26 cellular contexts compared by ENCODE assay signal in the genomic region with DNA sequence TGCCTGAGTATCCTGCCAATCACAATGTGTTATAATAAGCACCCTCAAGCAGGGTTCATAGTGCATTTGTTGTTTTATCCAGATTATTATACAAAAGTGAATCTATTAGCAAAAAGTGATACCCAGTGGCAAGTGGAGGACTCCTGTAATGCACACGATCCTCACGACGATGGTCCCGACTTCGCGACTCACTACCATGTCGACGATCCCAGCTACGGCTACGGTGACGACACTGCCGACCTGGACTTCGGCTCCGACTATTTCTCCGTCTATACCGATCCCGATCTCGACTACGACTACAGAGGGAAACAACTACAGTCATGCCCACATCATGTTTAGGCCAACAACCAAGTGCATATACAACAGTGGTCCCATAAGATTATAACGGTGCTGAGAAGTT. TPM values are rescaled to one million over a fixed set of nuclear protein-coding genes. Genes with fewer than 3 reads are reported as not detected.
DNase-seq lines count a peak whose midpoint lies in the region; ATAC-seq, FAIRE-seq and TF ChIP-seq lines count a peak whose summit lies in the region.
"Had no signal": no experiment of that assay in that cellular context is flagged by ENCODE, and none has a peak within 500 bp of the region (broad histone marks: within the 10 kb centered on the region; RNA-seq: fewer than 3 reads in every experiment).

No MANE protein-coding gene starts in this region.

- SMC1A ChIA-PET in GM12878 (lab: Charles Lee; ENCODE audit: uncharacterized antibody, unreplicated experiment) = no interaction called here

- POLR2A ChIA-PET in GM12878 (lab: Charles Lee) = no interaction called here

- H3K18ac ChIP-seq in trophoblast cell (ENCODE audit: low read length) = no peak overlapping the region

- H3K14ac ChIP-seq in trophoblast cell (ENCODE audit: low read length) = no peak overlapping the region

- H3K27ac ChIP-seq in GM12878 (ENCODE audit: control insufficient read depth, insufficient read depth) = no peak overlapping the region
- no peak overlapping the region for H3K27ac ChIP-seq in trophoblast cell (ENCODE audit: low read depth, low read length)
- H3K27ac ChIP-seq: BLaER1 had no signal

- H3K36me3 ChIP-seq in GM12878 (ENCODE audit: control insufficient read depth in 2 of 2, insufficient read depth in 2 of 2, low read length in 1 of 2) = peaks cover 22 to 36% of the 10 kb centered on the region in 2 experiments
- H3K36me3 ChIP-seq in trophoblast cell (ENCODE audit: control insufficient read depth in 1 of 2, insufficient read depth in 2 of 2, low read length in 2 of 2) = peaks cover 54 to 73% of the 10 kb centered on the region in 2 experiments

- H2BK120ac ChIP-seq in trophoblast cell (ENCODE audit: insufficient read depth, low read length, poor library complexity) = no peak overlapping the region

- H3K4me1 ChIP-seq in GM12878 (ENCODE audit: control insufficient read depth, insufficient read depth, low read length) (no peaks in the 10 kb centered on the region), trophoblast cell (ENCODE audit: control insufficient read depth in 1 of 2, insufficient read depth in 2 of 2, low read length in 2 of 2) (no peaks in the 10 kb centered on the region)
- H3K4me1 ChIP-seq: BE2C had no signal

- peaks cover 70% of the 10 kb centered on the region for H3K36me3 Mint-ChIP-seq in Calu3 (ENCODE audit: insufficient read depth, unreplicated experiment)

- no peak overlapping the region for H2AFZ ChIP-seq in GM12878 (ENCODE audit: control insufficient read depth, low read depth, low read length)
- H2AFZ ChIP-seq in trophoblast cell (ENCODE audit: insufficient read depth, low read length, poor library complexity) = no peak overlapping the region

- CTCF ChIA-PET in Calu3 (lab: Charles Lee) (no interaction called here), GM12878 (lab: Yijun Ruan, JAX) (interaction anchor here (0.6 kb wide), 1 partner anchor 86 kb away, joined by 3 read pairs; no protein-coding TSS in a partner anchor)

- H2BK5ac ChIP-seq in trophoblast cell (ENCODE audit: low read depth, low read length, poor library complexity) = no peak overlapping the region

- H4K12ac ChIP-seq in trophoblast cell (ENCODE audit: low read depth, low read length) = no peak overlapping the region

- H3K79me2 ChIP-seq in GM12878 (ENCODE audit: control insufficient read depth, insufficient read depth, low read length) = no peaks in the 10 kb centered on the region; the same call in 1 of the 2 replicates
- H3K79me2 ChIP-seq in trophoblast cell (ENCODE audit: control insufficient read depth, insufficient read depth, low read length, poor library complexity) = no peaks in the 10 kb centered on the region

- H3K9me3 ChIP-seq in GM12878 (replicated peaks; ENCODE audit: control insufficient read depth, insufficient read depth, low read length) (no peaks in the 10 kb centered on the region), trophoblast cell (ENCODE audit: insufficient read depth, low read depth, low read length) (peaks cover 2% of the 10 kb centered on the region)
- H3K9me3 ChIP-seq: BE2C, BLaER1 had no signal

- H4K91ac ChIP-seq in trophoblast cell (ENCODE audit: low read depth, low read length) = no peak overlapping the region

- H3K4me3 Mint-ChIP-seq in Calu3 (ENCODE audit: low read depth, unreplicated experiment) = no peak overlapping the region
- H3K4me3 Mint-ChIP-seq: CD8-positive, alpha-beta memory T cell had no signal

- no peak overlapping the region for H3K4ac ChIP-seq in trophoblast cell (ENCODE audit: low read depth, low read length)

- ATAC-seq in GM12878 (no peak), GM21619 (IDR thresholded peaks at IDR 0.05; ENCODE audit: unreplicated experiment) (no peak)

- no peak for TF ChIP-seq RAD21 in GM12878 (IDR thresholded peaks at IDR 0.05; ENCODE audit: insufficient read depth, low read depth, low read length)

- in situ Hi-C loops in GM12878 (cut with MboI) = no loop called here

- H3K9ac ChIP-seq in GM12878 (ENCODE audit: control insufficient read depth, insufficient read depth, low read length) = no peak overlapping the region
- H3K9ac ChIP-seq in trophoblast cell (ENCODE audit: low read length) = peak overlapping the region; percentile 3
- H3K9ac ChIP-seq: BLaER1 had no signal

- no peaks in the 10 kb centered on the region for H3K4me1 Mint-ChIP-seq in Calu3 (ENCODE audit: low read depth, unreplicated experiment)

- H3K27me3 ChIP-seq in GM12878 (replicated peaks in 1 of 2; ENCODE audit: control insufficient read depth in 2 of 2, insufficient read depth in 2 of 2, low read length in 1 of 2) = no peaks in the 10 kb centered on the region
- H3K27me3 ChIP-seq in trophoblast cell (ENCODE audit: insufficient read depth, low read length) = no peaks in the 10 kb centered on the region
- H3K27me3 ChIP-seq: BE2C, BLaER1 had no signal

- RAD21 ChIA-PET in GM12878 (lab: Charles Lee; ENCODE audit: unreplicated experiment) = no interaction called here

- no peak for TF ChIP-seq EP300 in GM12878 (IDR thresholded peaks at IDR 0.05; ENCODE audit: borderline replicate concordance in 1 of 2, control insufficient read depth in 1 of 2, low read depth in 2 of 2, low read length in 2 of 2)

- TF ChIP-seq POLR2A in GM12878 (IDR thresholded peaks at IDR 0.05; ENCODE audit: low read depth, low read length) = peak; percentile 39; the same call in 1 of the 2 replicates

- H4K20me1 ChIP-seq in GM12878 (ENCODE audit: control insufficient read depth, insufficient read depth) = no peaks in the 10 kb centered on the region

- TF ChIP-seq CTCF in Calu3 (IDR thresholded peaks at IDR 0.05; ENCODE audit: unreplicated experiment) (no peak), GM12878 (IDR thresholded peaks at IDR 0.05 in 2 of 3, conservative IDR thresholded peaks at IDR 0.05 in 1 of 3; ENCODE audit: control insufficient read depth in 2 of 3, extremely low read depth in 1 of 3, insufficient read depth in 1 of 3, low read depth in 3 of 3, low read length in 3 of 3) (no peak)

- H4K8ac ChIP-seq in trophoblast cell (ENCODE audit: low read depth, low read length) = no peak overlapping the region

- H3K4me2 ChIP-seq in GM12878 (ENCODE audit: control insufficient read depth, insufficient read depth) (no peak overlapping the region), trophoblast cell (ENCODE audit: low read length) (no peak overlapping the region)
- H3K4me2 ChIP-seq: BLaER1 had no signal

- H3K27ac Mint-ChIP-seq in Calu3 (ENCODE audit: unreplicated experiment) = peak overlapping the region; percentile 45

- intact Hi-C loops in Calu3 (cut with micrococcal nuclease; ENCODE audit: unreplicated experiment) = no loop called here
- intact Hi-C loops in GM12878 (cut with micrococcal nuclease; ENCODE audit: unreplicated experiment) = no loop called here

- H3K23ac ChIP-seq in trophoblast cell (ENCODE audit: low read length) = no peak overlapping the region

- no peak for FAIRE-seq in GM12878 (lab: Jason Lieb, UNC)
- FAIRE-seq: A204.1, D721Med, GM12891, GM19239 had no signal

- no peaks in the 10 kb centered on the region for H3K9me3 Mint-ChIP-seq in Calu3 (ENCODE audit: low read depth, unreplicated experiment)
- H3K9me3 Mint-ChIP-seq: CD14-positive monocyte; CD4-positive, alpha-beta memory T cell; CD4-positive, CD25-positive, alpha-beta regulatory T cell; CD8-positive, alpha-beta memory T cell had no signal

- no peak overlapping the region for H2AK5ac ChIP-seq in trophoblast cell (ENCODE audit: low read length)

- DNase-seq in Calu3 (no peak), GM12878 (ENCODE audit: low read depth, low spot score) (no peak), trophoblast cell (no peak), NOMO-1 (lab: John Stamatoyannopoulos, UW; ENCODE audit: unreplicated experiment in 2 of 2) (no peak), DMS53 treated with DMSO at 0.1 percent for 48 hours (lab: John Stamatoyannopoulos, UW; ENCODE audit: unreplicated experiment) (no peak)
- DNase-seq: 8988T; ACHN; BE2C; C1 segment of cervical spinal cord; CD4-positive, alpha-beta memory T cell; CD4-positive, CD25-positive, alpha-beta regulatory T cell; CD8-positive, alpha-beta memory T cell; COR-L47; DMS79; DND-41; EL; GDM1 had no signal

- H3K79me1 ChIP-seq in trophoblast cell (ENCODE audit: low read length) = no peaks in the 10 kb centered on the region

- BruUV-seq in Calu3 (replicated peaks; lab: Mats Ljungman, UMichigan) = no TSS peak
- BruUV-seq in GM12878 (replicated peaks; lab: Mats Ljungman, UMichigan) = no TSS peak

- no peak overlapping the region for H2BK12ac ChIP-seq in trophoblast cell (ENCODE audit: low read length)

- H3K4me3 ChIP-seq in GM12878 (no peak overlapping the region), trophoblast cell (ENCODE audit: low read depth, low read length) (no peak overlapping the region)
- H3K4me3 ChIP-seq: BLaER1 had no signal

- 98% methylated on average over 20 of the region's 20 CpGs for WGBS in GM12878 (ENCODE audit: insufficient coverage, insufficient replicate concordance, low lambda C conversion rate, missing lambda C conversion rate)
- no CpG with 5 or more reads among the region's 20 CpGs for WGBS in trophoblast cell (ENCODE audit: extremely low coverage, insufficient coverage, insufficient read length)

- H3K27me3 Mint-ChIP-seq in Calu3 (ENCODE audit: unreplicated experiment) = no peaks in the 10 kb centered on the region
- H3K27me3 Mint-ChIP-seq: CD4-positive, alpha-beta memory T cell; CD4-positive, CD25-positive, alpha-beta regulatory T cell; CD8-positive, alpha-beta memory T cell had no signal

RNA-seq across cellular contexts. Expression of gene RBM23, which starts 12.9 kb away (rescaled TPM):
- total RNA-seq in Calu3 (2022) (65.3 and 70.9 TPM in 2 replicates), GM12878 (2014; rRNA removed) (54.0 and 63.9 TPM in 2 replicates), GM12878 (2014; rRNA removed; fragmentation: Illumina TruSeq; extraction: Trizol) (55.1 and 55.6 TPM in 2 replicates), GM12878 (2021) (61.4 and 66.1 TPM in 2 replicates)
- total RNA-seq in GM12878 (2013; cell fraction: nucleolus; rRNA removed) = 86.0 and 99.3 TPM in 2 replicates
- 38.1 TPM for polyA plus RNA-seq in GM12878 (2011; ENCODE audit: low read depth)
- polyA plus RNA-seq in GM12878 (2011; rRNA removed) (72.6 and 75.2 TPM in 2 replicates), GM12878 (2014; fragmentation: Illumina TruSeq; extraction: Trizol) (70.4 and 72.4 TPM in 2 replicates), GM12878 (2014; fragmentation: Nextera tagmentation; extraction: Ambion mirVana) (10 to 100 TPM; 60.7 to 65.7 TPM), GM12878 (2014; rRNA removed) (52.9 and 55.0 TPM in 2 replicates), GM12878 (2016; fragmentation: Nextera tagmentation; extraction: Ambion mirVana) (10 to 100 TPM; 60.5 to 61.9 TPM)
- polyA plus RNA-seq in GM12878 (2011; cell fraction: cytosol; rRNA removed) = 75.3 and 79.2 TPM in 2 replicates
- 84.1 and 96.7 TPM in 2 replicates for polyA plus RNA-seq in GM12878 (2011; cell fraction: nucleus; rRNA removed)
- polyA plus RNA-seq in GM12878 (2012) = 28.1 and 30.3 TPM in 2 replicates
- polyA minus RNA-seq in GM12878 (2011; rRNA and poly(A)+ RNA removed) = 88.0 and 92.9 TPM in 2 replicates
- polyA minus RNA-seq in GM12878 (2011; cell fraction: cytosol; rRNA and poly(A)+ RNA removed) = 33.0 and 43.8 TPM in 2 replicates
- 27.3 and 65.8 TPM in 2 replicates for polyA minus RNA-seq in GM12878 (2011; cell fraction: nucleus; rRNA and poly(A)+ RNA removed)
- polyA plus RNA-seq in trophoblast cell (2013) = 58.8 and 61.4 TPM in 2 replicates

RNA-seq across cellular contexts. Expression of gene REM2, which starts 23.1 kb away (rescaled TPM):
- total RNA-seq in Calu3 (2022) (0.85 and 1.0 TPM in 2 replicates), GM12878 (2014; rRNA removed) (0.87 and 1.2 TPM in 2 replicates), GM12878 (2014; rRNA removed; fragmentation: Illumina TruSeq; extraction: Trizol) (0.27 and 0.37 TPM in 2 replicates), GM12878 (2021) (0.66 and 0.69 TPM in 2 replicates)
- total RNA-seq in GM12878 (2013; cell fraction: nucleolus; rRNA removed) = 3.3 and 4.7 TPM in 2 replicates
- 0.84 TPM for polyA plus RNA-seq in GM12878 (2011; ENCODE audit: low read depth)
- polyA plus RNA-seq in GM12878 (2011; rRNA removed) (0.69 and 1.1 TPM in 2 replicates), GM12878 (2014; fragmentation: Illumina TruSeq; extraction: Trizol) (0.17 and 0.66 TPM in 2 replicates), GM12878 (2014; fragmentation: Nextera tagmentation; extraction: Ambion mirVana) (1 to 10 TPM in 1 of 2 experiments, under 1 TPM in 1; 0.68 to 1.3 TPM), GM12878 (2014; rRNA removed) (1.3 and 1.5 TPM in 2 replicates), GM12878 (2016; fragmentation: Nextera tagmentation; extraction: Ambion mirVana) (1 to 10 TPM in 1 of 2 experiments, under 1 TPM in 1; 0.97 to 1.5 TPM)
- 0.59 and 0.61 TPM in 2 replicates for polyA plus RNA-seq in GM12878 (2011; cell fraction: cytosol; rRNA removed)
- polyA plus RNA-seq in GM12878 (2011; cell fraction: nucleus; rRNA removed) = 1.9 and 2.3 TPM in 2 replicates
- 0.94 and 1.6 TPM in 2 replicates for polyA plus RNA-seq in GM12878 (2012)
- polyA minus RNA-seq in GM12878 (2011; rRNA and poly(A)+ RNA removed) = 0.88 and 1.6 TPM in 2 replicates
- 0.94 TPM in 2 replicates for polyA minus RNA-seq in GM12878 (2011; cell fraction: cytosol; rRNA and poly(A)+ RNA removed)
- 2.4 and 2.8 TPM in 2 replicates for polyA minus RNA-seq in GM12878 (2011; cell fraction: nucleus; rRNA and poly(A)+ RNA removed)
- 0.72 and 0.82 TPM in 2 replicates for polyA plus RNA-seq in trophoblast cell (2013)
- total RNA-seq: A673, G401 had no signal
- polyA plus RNA-seq: CD14-positive monocyte had no signal

RNA-seq across cellular contexts. Expression of gene PRMT5, which starts 23.1 kb away (rescaled TPM):
- 101 and 113 TPM in 2 replicates for total RNA-seq in Calu3 (2022)
- 38.4 and 43.2 TPM in 2 replicates for total RNA-seq in GM12878 (2013; cell fraction: nucleolus; rRNA removed)
- total RNA-seq in GM12878 (2014; rRNA removed) = 96.2 and 106 TPM in 2 replicates
- 103 and 113 TPM in 2 replicates for total RNA-seq in GM12878 (2014; rRNA removed; fragmentation: Illumina TruSeq; extraction: Trizol)
- total RNA-seq in GM12878 (2021) = 105 and 115 TPM in 2 replicates
- 71.5 TPM for polyA plus RNA-seq in GM12878 (2011; ENCODE audit: low read depth)
- polyA plus RNA-seq in GM12878 (2011; rRNA removed) = 175 and 221 TPM in 2 replicates
- 284 and 348 TPM in 2 replicates for polyA plus RNA-seq in GM12878 (2011; cell fraction: cytosol; rRNA removed)
- polyA plus RNA-seq in GM12878 (2011; cell fraction: nucleus; rRNA removed) = 231 and 240 TPM in 2 replicates
- 53.0 and 76.1 TPM in 2 replicates for polyA plus RNA-seq in GM12878 (2012)
- 125 and 129 TPM in 2 replicates for polyA plus RNA-seq in GM12878 (2014; fragmentation: Illumina TruSeq; extraction: Trizol)
- polyA plus RNA-seq in GM12878 (2014; fragmentation: Nextera tagmentation; extraction: Ambion mirVana) = 10 to 100 TPM; 54.3 to 71.6 TPM
- 106 and 118 TPM in 2 replicates for polyA plus RNA-seq in GM12878 (2014; rRNA removed)
- polyA plus RNA-seq in GM12878 (2016; fragmentation: Nextera tagmentation; extraction: Ambion mirVana) = 100 to 1,000 TPM; 175 to 195 TPM
- 257 and 258 TPM in 2 replicates for polyA minus RNA-seq in GM12878 (2011; rRNA and poly(A)+ RNA removed)
- polyA minus RNA-seq in GM12878 (2011; cell fraction: cytosol; rRNA and poly(A)+ RNA removed) = 104 and 113 TPM in 2 replicates
- polyA minus RNA-seq in GM12878 (2011; cell fraction: nucleus; rRNA and poly(A)+ RNA removed) = 50.1 and 66.8 TPM in 2 replicates
- 58.2 and 61.0 TPM in 2 replicates for polyA plus RNA-seq in trophoblast cell (2013)

RNA-seq across cellular contexts. Expression of gene LRP10, which starts 34.5 kb away (rescaled TPM):
- total RNA-seq in Calu3 (2022) (112 and 121 TPM in 2 replicates), GM12878 (2014; rRNA removed) (16.7 and 17.8 TPM in 2 replicates), GM12878 (2014; rRNA removed; fragmentation: Illumina TruSeq; extraction: Trizol) (10.5 and 13.5 TPM in 2 replicates), GM12878 (2021) (51.5 and 56.9 TPM in 2 replicates)
- 43.0 and 46.7 TPM in 2 replicates for total RNA-seq in GM12878 (2013; cell fraction: nucleolus; rRNA removed)
- polyA plus RNA-seq in GM12878 (2011; ENCODE audit: low read depth) = 23.9 TPM
- polyA plus RNA-seq in GM12878 (2011; rRNA removed) (7.9 and 20.4 TPM in 2 replicates), GM12878 (2014; fragmentation: Illumina TruSeq; extraction: Trizol) (8.3 and 24.5 TPM in 2 replicates), GM12878 (2014; fragmentation: Nextera tagmentation; extraction: Ambion mirVana) (1 to 10 TPM; 3.0 TPM), GM12878 (2014; rRNA removed) (21.4 and 23.0 TPM in 2 replicates), GM12878 (2016; fragmentation: Nextera tagmentation; extraction: Ambion mirVana) (10 to 100 TPM; 43.8 to 53.7 TPM)
- 30.1 and 31.1 TPM in 2 replicates for polyA plus RNA-seq in GM12878 (2011; cell fraction: cytosol; rRNA removed)
- 57.3 and 57.9 TPM in 2 replicates for polyA plus RNA-seq in GM12878 (2011; cell fraction: nucleus; rRNA removed)
- 47.1 and 60.2 TPM in 2 replicates for polyA plus RNA-seq in GM12878 (2012)
- 43.4 and 68.8 TPM in 2 replicates for polyA minus RNA-seq in GM12878 (2011; rRNA and poly(A)+ RNA removed)
- polyA minus RNA-seq in GM12878 (2011; cell fraction: cytosol; rRNA and poly(A)+ RNA removed) = 30.1 and 34.1 TPM in 2 replicates
- polyA minus RNA-seq in GM12878 (2011; cell fraction: nucleus; rRNA and poly(A)+ RNA removed) = 24.3 and 36.3 TPM in 2 replicates
- 32.8 and 36.9 TPM in 2 replicates for polyA plus RNA-seq in trophoblast cell (2013)

RNA-seq across cellular contexts. Expression of gene HAUS4, which starts 50.8 kb away (rescaled TPM):
- total RNA-seq in Calu3 (2022) = 30.4 and 32.1 TPM in 2 replicates
- total RNA-seq in GM12878 (2013; cell fraction: nucleolus; rRNA removed) = 46.0 and 58.5 TPM in 2 replicates
- 71.8 and 84.5 TPM in 2 replicates for total RNA-seq in GM12878 (2014; rRNA removed)
- total RNA-seq in GM12878 (2014; rRNA removed; fragmentation: Illumina TruSeq; extraction: Trizol) = 57.1 and 59.5 TPM in 2 replicates
- total RNA-seq in GM12878 (2021) = 58.8 and 60.4 TPM in 2 replicates
- 32.7 TPM for polyA plus RNA-seq in GM12878 (2011; ENCODE audit: low read depth)
- polyA plus RNA-seq in GM12878 (2011; rRNA removed) = 77.0 and 98.3 TPM in 2 replicates
- polyA plus RNA-seq in GM12878 (2011; cell fraction: cytosol; rRNA removed) = 60.2 and 60.8 TPM in 2 replicates
- polyA plus RNA-seq in GM12878 (2011; cell fraction: nucleus; rRNA removed) = 62.2 and 82.8 TPM in 2 replicates
- polyA plus RNA-seq in GM12878 (2012) = 41.9 and 54.9 TPM in 2 replicates
- polyA plus RNA-seq in GM12878 (2014; fragmentation: Illumina TruSeq; extraction: Trizol) = 51.8 and 73.5 TPM in 2 replicates
- 10 to 100 TPM; 14.9 to 33.0 TPM for polyA plus RNA-seq in GM12878 (2014; fragmentation: Nextera tagmentation; extraction: Ambion mirVana)
- polyA plus RNA-seq in GM12878 (2014; rRNA removed) = 64.7 and 73.5 TPM in 2 replicates
- polyA plus RNA-seq in GM12878 (2016; fragmentation: Nextera tagmentation; extraction: Ambion mirVana) = 10 to 100 TPM; 49.4 to 58.2 TPM
- polyA minus RNA-seq in GM12878 (2011; rRNA and poly(A)+ RNA removed) = 60.3 and 76.5 TPM in 2 replicates
- polyA minus RNA-seq in GM12878 (2011; cell fraction: cytosol; rRNA and poly(A)+ RNA removed) = 11.2 and 23.1 TPM in 2 replicates
- polyA minus RNA-seq in GM12878 (2011; cell fraction: nucleus; rRNA and poly(A)+ RNA removed) = 26.0 and 33.6 TPM in 2 replicates
- 29.6 and 29.8 TPM in 2 replicates for polyA plus RNA-seq in trophoblast cell (2013)
